ENCODE assay signal across 27 cellular contexts in the genomic region with DNA sequence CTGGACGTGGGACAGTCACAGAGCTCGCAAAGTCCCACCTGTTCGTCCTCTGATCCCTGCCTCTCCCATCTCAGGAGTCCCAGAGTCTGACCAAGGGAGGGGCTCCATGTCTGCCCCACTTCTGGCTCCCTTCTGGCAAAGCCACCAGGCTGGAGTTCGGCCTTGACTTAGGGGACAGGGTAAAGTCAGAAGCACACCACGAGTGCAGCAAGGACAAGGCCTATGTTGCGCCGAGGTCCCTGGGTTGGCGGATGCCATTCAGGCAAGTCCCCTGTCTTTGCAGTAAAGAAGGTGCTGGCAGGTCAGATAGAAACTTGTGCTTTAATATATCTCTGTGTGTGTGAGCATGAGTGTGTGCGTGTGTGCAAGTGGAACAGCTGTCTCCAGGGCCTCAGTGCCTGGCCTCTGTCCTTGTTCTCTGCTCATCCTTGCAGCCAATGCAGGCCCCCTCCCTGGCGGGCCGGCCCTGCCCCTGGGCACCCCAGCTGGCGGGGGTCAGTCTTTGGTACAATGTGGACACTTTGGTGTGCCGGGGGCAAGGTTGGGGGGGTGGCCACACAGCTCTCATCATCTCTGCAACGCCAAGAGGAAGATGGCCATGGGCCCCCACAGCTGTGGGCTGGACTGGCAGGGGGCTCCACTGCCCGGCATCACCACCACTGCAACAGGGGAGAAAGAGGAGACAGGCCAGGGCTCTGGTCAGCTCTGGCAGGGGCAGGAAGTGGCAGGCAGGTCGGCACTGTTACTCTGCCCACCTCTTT.
"Had no signal": no experiment of that assay in that cellular context is flagged by ENCODE, and none has a peak within 500 bp of the region (broad histone marks: within the 10 kb centered on the region; RNA-seq: fewer than 3 reads in every experiment).

No MANE protein-coding gene starts in this region.

- H3K36me3 ChIP-seq: heart left ventricle, left lung, sigmoid colon, spleen, stomach, thoracic aorta, tibial artery, upper lobe of right lung had no signal

- H3K4me3 ChIP-seq: heart left ventricle, left lung, lung, sigmoid colon, spleen, stomach, thoracic aorta, tibial artery, upper lobe of right lung had no signal

- H3K9me3 Mint-ChIP-seq: immature natural killer cell; mesothelial cell of epicardium; naive B cell; natural killer cell; nephron progenitor cell; stimulated activated naive B cell treated with anti-CD40 and anti-IgM and Interleukin-4, amounts not matched to agents 10 μg/mL and 1 μg/mL and 100 μg/mL, for 72 hours had no signal

- H3K4me1 Mint-ChIP-seq: mesothelial cell of epicardium, natural killer cell, nephron progenitor cell had no signal

- H3K27ac Mint-ChIP-seq: immature natural killer cell; mesothelial cell of epicardium; natural killer cell; nephron progenitor cell; progenitor cell of endocrine pancreas; stimulated activated naive B cell treated with anti-CD40 and anti-IgM and Interleukin-4, amounts not matched to agents 10 μg/mL and 1 μg/mL and 100 μg/mL, for 72 hours had no signal

- H3K27ac ChIP-seq: heart left ventricle, left lung, parathyroid adenoma, sigmoid colon, spleen, stomach, thoracic aorta, tibial artery, upper lobe of right lung had no signal

- H3K36me3 Mint-ChIP-seq: mesothelial cell of epicardium, natural killer cell had no signal

- DNase-seq: heart left ventricle; hypothalamus; immature natural killer cell; kidney; left colon; left lung; mesendoderm; naive B cell; natural killer cell; nephron progenitor cell; nucleus accumbens; right cardiac atrium; sigmoid colon; spleen; stimulated activated CD4-positive, alpha-beta T cell treated with anti-CD3 and anti-CD28 coated beads, Interleukin-4, amount 100 ng/mL, for 4 hours; stimulated activated CD8-positive, alpha-beta memory T cell treated with anti-CD3 and anti-CD28 coated beads, Interleukin-4, amount 100 ng/mL, for 48 hours; stimulated activated naive B cell treated with anti-CD40 and anti-IgM and Interleukin-4, amounts not matched to agents 10 μg/mL and 1 μg/mL and 100 μg/mL, for 72 hours; stimulated activated naive CD8-positive, alpha-beta T cell treated with anti-CD3 and anti-CD28 coated beads, Interleukin-15, Interleukin-2, amounts not matched to agents 100 U/mL and 50 U/mL, for 24 hours; stomach; tibial artery; trophoblast cell; upper lobe of right lung had no signal

- H3K4me1 ChIP-seq: heart left ventricle, left lung, parathyroid adenoma, sigmoid colon, stomach, tibial artery, upper lobe of right lung had no signal

- H3K4me3 Mint-ChIP-seq: immature natural killer cell; mesothelial cell of epicardium; natural killer cell; nephron progenitor cell; stimulated activated naive B cell treated with anti-CD40 and anti-IgM and Interleukin-4, amounts not matched to agents 10 μg/mL and 1 μg/mL and 100 μg/mL, for 72 hours had no signal

- H2AFZ ChIP-seq: parathyroid adenoma had no signal

- H3K9me3 ChIP-seq: heart left ventricle, left lung, sigmoid colon, spleen, stomach, thoracic aorta, tibial artery, upper lobe of right lung had no signal

- H3K27me3 ChIP-seq: heart left ventricle, sigmoid colon, spleen, stomach, tibial artery, upper lobe of right lung had no signal

- ATAC-seq: heart left ventricle; left lung; natural killer cell; right cardiac atrium; stimulated activated naive B cell treated with anti-CD40 and anti-IgM and Interleukin-4, amounts not matched to agents 10 μg/mL and 1 μg/mL and 100 μg/mL, for 72 hours; stimulated activated naive CD8-positive, alpha-beta T cell treated with anti-CD3 and anti-CD28 coated beads, Interleukin-15, Interleukin-2, amounts not matched to agents 100 U/mL and 50 U/mL, for 24 hours; upper lobe of right lung had no signal

- H3K9ac ChIP-seq: parathyroid adenoma had no signal
